Comparison of ENCODE assay signal across 11 cellular contexts in genomic region chr1:50750021-50750619, GRCh38.
DNase-seq lines count a peak whose midpoint lies in the region; ATAC-seq and TF ChIP-seq lines count a peak whose summit lies in the region.
"Had no signal": no experiment of that assay in that cellular context is flagged by ENCODE, and none has a peak within 500 bp of the region (broad histone marks: within the 10 kb centered on the region; RNA-seq: fewer than 3 reads in every experiment).

No MANE protein-coding gene starts in this region.

- peak; percentile 34 to 76 (median 57) for TF ChIP-seq CTCF in dorsolateral prefrontal cortex (IDR thresholded peaks at IDR 0.05 in 54 of 56, conservative IDR thresholded peaks at IDR 0.05 in 2 of 56; ENCODE audit: low read depth in 1 of 56, partially characterized antibody in 56 of 56)

- H3K27ac ChIP-seq in dorsolateral prefrontal cortex: peak overlapping the region in 1 of 59 donors; percentile 1
- H3K27ac ChIP-seq: BLaER1 treated with 17β-estradiol and CSF1 and Interleukin-3, amounts not matched to agents 10 nM and 100 nM; pancreas had no signal

- DNase-seq in NCI-H1436 (lab: John Stamatoyannopoulos, UW) (peak; percentile 9), NCI-H1436 treated with DMSO at 0.1 percent for 48 hours (lab: John Stamatoyannopoulos, UW) (no peak), NCI-H2227 treated with DMSO at 0.1 percent for 48 hours (lab: John Stamatoyannopoulos, UW) (peak; percentile 13), dorsolateral prefrontal cortex (peak in 4 of 10 donors; percentile 15 to 56 (median 33)), pons (ENCODE audit: low spot score) (peak; percentile 57)
- DNase-seq in activated CD4-positive, alpha-beta T cell treated with anti-CD3 and anti-CD28 coated beads for 48 hours: no peak
- DNase-seq: activated B cell treated with CpG ODN at 0.5 μM for 24 hours, pancreas had no signal

- H3K27me3 ChIP-seq in dorsolateral prefrontal cortex: no peaks in the 10 kb centered on the region
- H3K27me3 ChIP-seq: BLaER1 treated with 17β-estradiol and CSF1 and Interleukin-3, amounts not matched to agents 10 nM and 100 nM; pancreas had no signal

- intact Hi-C loops in dorsolateral prefrontal cortex (cut with DNase I): no loop called here

- H3K4me3 ChIP-seq in dorsolateral prefrontal cortex: no peak overlapping the region
- H3K4me3 ChIP-seq: BLaER1 treated with 17β-estradiol and CSF1 and Interleukin-3, amounts not matched to agents 10 nM and 100 nM; pancreas had no signal

- ATAC-seq in HG02759 (IDR thresholded peaks at IDR 0.05; ENCODE audit: unreplicated experiment): no peak
- no peak for ATAC-seq in GM19023 (IDR thresholded peaks at IDR 0.05; ENCODE audit: unreplicated experiment)

Comparison
In these comparisons a context has a peak if more than half of its experiments do, and no peak if none do; other contexts are left out.
1. DNase-seq: peak in NCI-H1436 (single experiment), NCI-H2227 treated with DMSO at 0.1 percent for 48 hours (single experiment) and pons (single experiment); none in NCI-H1436 treated with DMSO at 0.1 percent for 48 hours (single experiment) and activated CD4-positive, alpha-beta T cell treated with anti-CD3 and anti-CD28 coated beads for 48 hours (single experiment).